Comparison of ENCODE assay signal across 23 cellular contexts in the genomic region with DNA sequence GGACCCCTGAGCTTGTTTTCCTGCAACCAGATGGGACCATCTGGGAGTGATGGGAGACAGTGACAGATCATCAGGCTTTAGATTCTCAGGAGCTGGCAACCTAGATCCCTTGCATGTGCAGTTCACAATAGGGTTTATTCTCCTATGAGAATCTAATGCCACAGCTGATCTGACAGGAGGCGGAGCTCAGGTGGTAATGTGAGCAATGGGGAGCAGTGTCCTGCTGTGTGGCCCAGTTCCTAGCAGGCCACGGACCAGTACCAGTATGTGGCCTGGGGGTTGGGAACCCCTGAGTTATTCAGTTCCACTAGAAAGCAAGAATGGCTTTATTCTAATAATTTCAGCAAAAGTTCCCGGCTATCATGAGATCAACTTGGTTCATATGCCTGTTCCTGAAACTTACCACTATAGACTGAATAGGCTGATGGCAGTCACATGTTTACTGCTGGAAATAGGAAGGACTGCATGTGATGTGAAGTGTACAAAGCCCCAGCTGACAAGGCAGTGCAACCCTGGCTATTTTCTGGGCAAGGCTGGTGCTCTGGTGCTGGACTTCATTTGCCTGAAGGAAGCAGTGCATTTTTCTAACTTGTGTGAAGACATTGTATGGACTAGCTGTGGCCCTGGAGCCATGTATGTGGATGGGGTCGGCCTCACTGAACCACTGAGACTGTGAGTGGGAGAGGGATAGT.
DNase-seq lines count a peak whose midpoint lies in the region; ATAC-seq, FAIRE-seq and TF ChIP-seq lines count a peak whose summit lies in the region.
"Had no signal": no experiment of that assay in that cellular context is flagged by ENCODE, and none has a peak within 500 bp of the region (broad histone marks: within the 10 kb centered on the region; RNA-seq: fewer than 3 reads in every experiment).

No MANE protein-coding gene starts in this region.

- H3K27me3 ChIP-seq in H1 (replicated peaks in 1 of 4; ENCODE audit: control insufficient read depth in 3 of 4, extremely low read depth in 1 of 4, insufficient read depth in 3 of 4, low read length in 3 of 4) = peaks cover 0 to 1% (median 0%) of the 10 kb centered on the region in 4 experiments; a peak in 4 of 7 replicates
- no peaks in the 10 kb centered on the region for H3K27me3 ChIP-seq in aorta (ENCODE audit: control insufficient read depth in 1 of 2, insufficient read depth in 2 of 2, low read length in 1 of 2)
- H3K27me3 ChIP-seq: ascending aorta, pancreas had no signal

- no peak overlapping the region for H2BK120ac ChIP-seq in H1 (replicated peaks; ENCODE audit: low read depth, low read length)

- peak overlapping the region; percentile 18; the same call in 1 of the 2 replicates for H2AK5ac ChIP-seq in H1 (ENCODE audit: low read depth, low read length)

- H3K27ac ChIP-seq in H1 (ENCODE audit: low read depth, low read length) (no peak overlapping the region), aorta (ENCODE audit: low read depth in 1 of 2, low read length in 2 of 2) (no peak overlapping the region)
- H3K27ac ChIP-seq: 22Rv1, ascending aorta had no signal

- no peak overlapping the region for H4K5ac ChIP-seq in H1 (ENCODE audit: insufficient read length, low read depth, low read length)

- no peaks in the 10 kb centered on the region for H4K20me1 ChIP-seq in H1 (replicated peaks in 1 of 2; ENCODE audit: control insufficient read depth in 1 of 2, insufficient read depth in 2 of 2, low read length in 2 of 2)

- H3K14ac ChIP-seq in H1 (ENCODE audit: insufficient read length) = no peak overlapping the region

- 0 out of 2 replicates have a peak overlapping the region, but pooled peaks have one; percentile 21 for H2BK15ac ChIP-seq in H1 (ENCODE audit: low read length)

- no peaks in the 10 kb centered on the region for H3K79me1 ChIP-seq in H1 (ENCODE audit: low read depth, low read length)

- H3K36me3 ChIP-seq in H1 (ENCODE audit: control insufficient read depth in 2 of 4, insufficient read depth in 4 of 4, low read length in 3 of 4) (peaks cover 0 to 9% (median 2%) of the 10 kb centered on the region in 4 experiments; a peak in 3 of 8 replicates), aorta (ENCODE audit: control insufficient read depth in 1 of 2, insufficient read depth in 2 of 2, low read length in 1 of 2) (no peaks in the 10 kb centered on the region)
- H3K36me3 ChIP-seq: ascending aorta, pancreas, WERI-Rb-1 had no signal

- no peak for TF ChIP-seq EP300 in H1 (IDR thresholded peaks at IDR 0.05; ENCODE audit: borderline replicate concordance in 1 of 2, low read depth in 2 of 2, low read length in 2 of 2)

- TF ChIP-seq CTCF in H1 (IDR thresholded peaks at IDR 0.05; ENCODE audit: control extremely low read depth in 1 of 3, insufficient read depth in 1 of 3, low read depth in 1 of 3, low read length in 3 of 3) = no peak

- no peak overlapping the region for H3K4ac ChIP-seq in H1 (replicated peaks; ENCODE audit: insufficient read length, low read depth, low read length)

- TF ChIP-seq POLR2A in H1 (IDR thresholded peaks at IDR 0.05; ENCODE audit: control extremely low read depth in 1 of 2, low read depth in 2 of 2, low read length in 2 of 2) = no peak

- H3K23ac ChIP-seq in H1 (ENCODE audit: insufficient read length) = no peak overlapping the region

- H3K4me1 ChIP-seq in H1 (replicated peaks in 1 of 4; ENCODE audit: control insufficient read depth in 3 of 4, insufficient read depth in 4 of 4, low read length in 3 of 4) (peaks cover 6 to 15% (median 9%) of the 10 kb centered on the region in 4 experiments), aorta (ENCODE audit: control insufficient read depth in 1 of 2, insufficient read depth in 2 of 2, low read length in 2 of 2) (peaks cover 0 to 1% of the 10 kb centered on the region in 2 donors)
- H3K4me1 ChIP-seq: ascending aorta had no signal

- no peak overlapping the region for H2AFZ ChIP-seq in H1 (ENCODE audit: low read length)

- H4K8ac ChIP-seq in H1 (ENCODE audit: extremely low read depth, insufficient read depth, low read length) = no peak overlapping the region

- no peak overlapping the region for H2BK5ac ChIP-seq in H1 (ENCODE audit: low read depth, low read length)

- H3K4me2 ChIP-seq in H1 (ENCODE audit: insufficient read depth in 1 of 2, low read depth in 2 of 2, low read length in 2 of 2) = no peak overlapping the region

- H3K18ac ChIP-seq in H1 (ENCODE audit: extremely low read depth, low read length) = no peak overlapping the region; the same call in 1 of the 2 replicates

- intact Hi-C loops in aorta (cut with DNase I) = no loop called here

- CTCF ChIA-PET in H1 (lab: Charles Lee; ENCODE audit: partially characterized antibody) = interaction anchor here (1.2 kb wide), 1 partner anchor 60 kb away, joined by 3 read pairs; no protein-coding TSS in a partner anchor

- H3K79me2 ChIP-seq in H1 (ENCODE audit: control insufficient read depth in 1 of 2, insufficient read depth in 2 of 2, low read length in 2 of 2) = no peaks in the 10 kb centered on the region

- TF ChIP-seq RAD21 in H1 (IDR thresholded peaks at IDR 0.05 in 1 of 2, conservative IDR thresholded peaks at IDR 0.05 in 1 of 2; ENCODE audit: low read depth in 2 of 2, low read length in 2 of 2) = no peak

- ATAC-seq in aorta (ENCODE audit: low FRiP score) (peak; percentile 24), GM21447 (IDR thresholded peaks at IDR 0.05; ENCODE audit: unreplicated experiment) (no peak)
- ATAC-seq: activated T-helper 17 cell treated with anti-CD3 and anti-CD28 coated beads, Interleukin-2, amount 50 U/mL, for 72 hours; CD8-positive, alpha-beta T cell had no signal

- peak overlapping the region; percentile 89; the same call in 1 of the 2 replicates for H2BK12ac ChIP-seq in H1 (ENCODE audit: low read depth, low read length)

- 93% methylated on average over 4 of the region's 4 CpGs; no CpG with 5 or more reads in 1 of the 2 experiments for WGBS in H1 (ENCODE audit: extremely low coverage in 1 of 2, insufficient coverage in 1 of 2, insufficient read length in 1 of 2, insufficient replicate concordance in 2 of 2, low coverage in 1 of 2, low lambda C conversion rate in 2 of 2, missing lambda C conversion rate in 1 of 2), 2 experiments
- WGBS in aorta, 2 donors = 87 to 96% methylated on average over 4 of the region's 4 CpGs

- peak overlapping the region; percentile 92; the same call in 1 of the 2 replicates for H2BK20ac ChIP-seq in H1 (ENCODE audit: low read length)

- peaks cover 11 to 19% of the 10 kb centered on the region in 2 experiments for H3K9me3 ChIP-seq in H1 (ENCODE audit: insufficient read depth in 2 of 2, low read depth in 1 of 2, low read length in 1 of 2)
- no peaks in the 10 kb centered on the region for H3K9me3 ChIP-seq in aorta (ENCODE audit: control insufficient read depth, low read length)
- H3K9me3 ChIP-seq: ascending aorta, pancreas had no signal

- peaks cover 3% of the 10 kb centered on the region; the same call in 1 of the 2 replicates for H3K23me2 ChIP-seq in H1 (ENCODE audit: low read depth, low read length)

- no peak for FAIRE-seq in H1 (lab: Jason Lieb, UNC)
- FAIRE-seq: kidney, pancreas had no signal

- H4K91ac ChIP-seq in H1 (replicated peaks; ENCODE audit: insufficient read length, low read length) = peak overlapping the region; percentile 69

- DNase-seq in NCI-H1092 treated with DMSO at 0.1 percent for 48 hours (lab: John Stamatoyannopoulos, UW) (peak; percentile 35), NCI-H1092 (lab: John Stamatoyannopoulos, UW) (no peak), H1 (ENCODE audit: low read depth in 1 of 2, low spot score in 2 of 2) (no peak), midbrain (lab: John Stamatoyannopoulos, UW) (peak; percentile 13), aorta (peak in 1 of 2 donors; percentile 62), epidermal melanocyte (ENCODE audit: insufficient read length, low spot score) (no peak), NCI-H2081 (lab: John Stamatoyannopoulos, UW) (no peak)
- DNase-seq: activated CD4-positive, alpha-beta T cell treated with anti-CD3 and anti-CD28 coated beads, Interleukin-2, amount 10 ng/mL, durations not matched to agents 7 days and 5 days; caudate nucleus; CD8-positive, alpha-beta T cell; Kasumi-1; kidney; NCI-H1048; NCI-H2029; NCI-H226; NCI-H748 treated with DMSO at 0.1 percent for 48 hours; T-helper 9 cell; WERI-Rb-1 had no signal

- H3K56ac ChIP-seq in H1 (replicated peaks; ENCODE audit: insufficient read length, low read depth, low read length) = no peak overlapping the region

- POLR2A ChIA-PET in H1 (lab: Charles Lee; ENCODE audit: partially characterized antibody) = no interaction called here

- H3K9ac ChIP-seq in H1 (replicated peaks in 1 of 4; ENCODE audit: extremely low read depth in 1 of 4, low read depth in 3 of 4, low read length in 3 of 4) = no peak overlapping the region

- H3K4me3 ChIP-seq in H1 (ENCODE audit: extremely low read depth in 1 of 4, insufficient read depth in 2 of 4, low read depth in 3 of 4, low read length in 4 of 4) (no peak overlapping the region), aorta (ENCODE audit: low read length in 2 of 2) (no peak overlapping the region)
- H3K4me3 ChIP-seq: ascending aorta, pancreas had no signal

TF ChIP-seq in H1, 55 proteins besides CTCF, POLR2A, EP300 and RAD21 (continues in another document):
- no peak for TF ChIP-seq TAF7 (optimal IDR thresholded peaks at IDR 0.05; ENCODE audit: borderline replicate concordance, low read depth, low read length)
- TF ChIP-seq CHD1 (IDR thresholded peaks at IDR 0.05; ENCODE audit: low read depth, low read length) = no peak
- TF ChIP-seq BCL11A (IDR thresholded peaks at IDR 0.05; ENCODE audit: low read depth in 2 of 2, low read length in 2 of 2) = no peak
- no peak for TF ChIP-seq SP1 (IDR thresholded peaks at IDR 0.05; ENCODE audit: low read depth, low read length)
- no peak for TF ChIP-seq CEBPB (IDR thresholded peaks at IDR 0.05; ENCODE audit: low read depth, low read length)
- TF ChIP-seq HDAC6 (IDR thresholded peaks at IDR 0.05; ENCODE audit: low read depth, low read length) = no peak
- no peak for TF ChIP-seq RXRA (IDR thresholded peaks at IDR 0.05; ENCODE audit: insufficient read depth, low read depth, low read length)
- no peak for TF ChIP-seq BACH1 (IDR thresholded peaks at IDR 0.05; ENCODE audit: low read length)
- no peak for TF ChIP-seq TEAD4 (IDR thresholded peaks at IDR 0.05; ENCODE audit: low read depth, low read length)
- TF ChIP-seq GTF2F1 (IDR thresholded peaks at IDR 0.05; ENCODE audit: borderline replicate concordance, low read depth, low read length) = no peak
- no peak for TF ChIP-seq ZNF274 (IDR thresholded peaks at IDR 0.05; ENCODE audit: borderline replicate concordance, extremely low read depth, low read length)
- TF ChIP-seq SUZ12 (IDR thresholded peaks at IDR 0.05; ENCODE audit: low read length) = no peak
- TF ChIP-seq SIX5 (IDR thresholded peaks at IDR 0.05; ENCODE audit: low read depth, low read length) = no peak
- TF ChIP-seq JUN (IDR thresholded peaks at IDR 0.05; ENCODE audit: low read depth, low read length) = no peak
- no peak for TF ChIP-seq HDAC2 (IDR thresholded peaks at IDR 0.05; ENCODE audit: borderline replicate concordance in 1 of 2, low read depth in 2 of 2, low read length in 2 of 2)
- TF ChIP-seq MAX (IDR thresholded peaks at IDR 0.05) = no peak

Comparison
In these comparisons a context has a peak if more than half of its experiments do, and no peak if none do; other contexts are left out.
1. DNase-seq: peak in NCI-H1092 treated with DMSO at 0.1 percent for 48 hours (single experiment) and midbrain (single experiment); none in NCI-H1092 (single experiment), H1 (0 of 2), epidermal melanocyte (single experiment) and NCI-H2081 (0 of 2).